Comparison of ENCODE assay signal across 9 cellular contexts in the genomic region with DNA sequence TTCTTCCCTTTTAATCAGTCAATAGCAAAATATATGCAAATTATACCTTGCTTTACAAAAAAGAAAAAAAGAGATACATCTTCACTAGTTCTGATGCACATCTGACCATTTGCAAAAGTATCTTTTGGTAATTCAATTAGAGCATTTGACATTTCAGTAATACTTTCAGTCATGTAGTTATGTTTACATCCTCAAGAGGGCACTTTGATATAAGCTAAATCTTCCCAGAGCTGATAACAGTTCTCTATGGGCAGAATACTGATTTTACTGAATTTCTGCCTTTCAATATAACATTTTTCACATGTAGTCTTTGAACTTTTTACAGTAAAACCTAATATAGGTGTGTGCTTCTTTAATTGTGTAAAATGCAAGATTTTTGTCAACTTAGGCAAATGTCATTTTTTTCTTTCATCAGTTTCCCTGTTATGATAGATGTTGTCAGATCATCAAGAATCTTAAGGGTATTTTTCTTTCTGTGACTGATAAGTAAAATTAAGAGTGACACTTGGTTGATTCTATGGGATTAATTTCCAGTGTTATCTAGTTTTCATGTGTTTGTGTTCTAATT.
DNase-seq lines count a peak whose midpoint lies in the region; ATAC-seq, FAIRE-seq and TF ChIP-seq lines count a peak whose summit lies in the region.
"Had no signal": no experiment of that assay in that cellular context is flagged by ENCODE, and none has a peak within 500 bp of the region (broad histone marks: within the 10 kb centered on the region; RNA-seq: fewer than 3 reads in every experiment).

No MANE protein-coding gene starts in this region.

- FAIRE-seq in frontal cortex (lab: Jason Lieb, UNC): peak; percentile 96

- H3K36me3 Mint-ChIP-seq in activated CD4-positive, alpha-beta T cell treated with anti-CD3 and anti-CD28 coated beads, Interleukin-2, amount 10 ng/mL, durations not matched to agents 24 days and 14 days (ENCODE audit: low read depth): no peaks in the 10 kb centered on the region

- DNase-seq in ELR (ENCODE audit: low read depth): peak; percentile 40
- peak; percentile 72 for DNase-seq in SK-MEL-5 (ENCODE audit: low read depth, low spot score)
- peak; percentile 13 to 31 for DNase-seq in frontal cortex (ENCODE audit: low spot score in 2 of 2)
- DNase-seq in tibial nerve (ENCODE audit: low spot score in 2 of 2): no peak
- no peak for DNase-seq in activated CD4-positive, alpha-beta T cell treated with anti-CD3 and anti-CD28 coated beads, Interleukin-2, amount 10 ng/mL, durations not matched to agents 24 days and 14 days
- no peak for DNase-seq in ovary

- TF ChIP-seq EP300 in tibial nerve (IDR thresholded peaks at IDR 0.05) (no peak), ovary (IDR thresholded peaks at IDR 0.05) (no peak)

- H3K27ac ChIP-seq in tibial nerve (no peak overlapping the region), ovary (no peak overlapping the region)
- H3K27ac ChIP-seq: SJSA1 had no signal

- H3K4me1 Mint-ChIP-seq in activated CD4-positive, alpha-beta T cell treated with anti-CD3 and anti-CD28 coated beads, Interleukin-2, amount 10 ng/mL, durations not matched to agents 24 days and 14 days: no peaks in the 10 kb centered on the region

- no peak overlapping the region for H3K4me3 Mint-ChIP-seq in activated CD4-positive, alpha-beta T cell treated with anti-CD3 and anti-CD28 coated beads, Interleukin-2, amount 10 ng/mL, durations not matched to agents 24 days and 14 days

- no peaks in the 10 kb centered on the region for H3K9me3 ChIP-seq in tibial nerve
- no peaks in the 10 kb centered on the region for H3K9me3 ChIP-seq in ovary
- H3K9me3 ChIP-seq: SJSA1 had no signal

- H3K27me3 Mint-ChIP-seq in activated CD4-positive, alpha-beta T cell treated with anti-CD3 and anti-CD28 coated beads, Interleukin-2, amount 10 ng/mL, durations not matched to agents 24 days and 14 days: no peaks in the 10 kb centered on the region

- H3K36me3 ChIP-seq in tibial nerve (no peaks in the 10 kb centered on the region), ovary (no peaks in the 10 kb centered on the region)
- H3K36me3 ChIP-seq: SJSA1 had no signal

- no peak overlapping the region for H3K27ac Mint-ChIP-seq in activated CD4-positive, alpha-beta T cell treated with anti-CD3 and anti-CD28 coated beads, Interleukin-2, amount 10 ng/mL, durations not matched to agents 24 days and 14 days

- H3K27me3 ChIP-seq in tibial nerve (no peaks in the 10 kb centered on the region), ovary (no peaks in the 10 kb centered on the region)
- H3K27me3 ChIP-seq: SJSA1 had no signal

- H3K4me3 ChIP-seq in tibial nerve (no peak overlapping the region), ovary (no peak overlapping the region)
- H3K4me3 ChIP-seq: SJSA1 had no signal

- H3K4me1 ChIP-seq in tibial nerve: no peaks in the 10 kb centered on the region
- H3K4me1 ChIP-seq in ovary (ENCODE audit: insufficient read depth): no peaks in the 10 kb centered on the region
- H3K4me1 ChIP-seq: SJSA1 had no signal

- ATAC-seq in GM21723 (IDR thresholded peaks at IDR 0.05; ENCODE audit: unreplicated experiment): peak; percentile 79

- intact Hi-C loops in activated CD4-positive, alpha-beta T cell treated with anti-CD3 and anti-CD28 coated beads, Interleukin-2, amount 10 ng/mL, durations not matched to agents 24 days and 14 days (cut with micrococcal nuclease): loop anchor here (2.0 to 10.0 kb wide), 2 partner anchors 64 to 578 kb away; no protein-coding TSS in a partner anchor
- intact Hi-C loops in ovary (cut with DNase I): no loop called here

- TF ChIP-seq POLR2A in tibial nerve (IDR thresholded peaks at IDR 0.05) (no peak), ovary (IDR thresholded peaks at IDR 0.05) (no peak)

- H3K9me3 Mint-ChIP-seq in activated CD4-positive, alpha-beta T cell treated with anti-CD3 and anti-CD28 coated beads, Interleukin-2, amount 10 ng/mL, durations not matched to agents 24 days and 14 days: no peaks in the 10 kb centered on the region

- in situ Hi-C loops in SK-MEL-5 (cut with HindIII; ENCODE audit: low pct_unique_long_range_greater_than_20kb, low sequenced_read_pairs): loop anchor here (25.0 kb wide), 1 partner anchor 572 kb away; no protein-coding TSS in a partner anchor

- peak; percentile 64 for TF ChIP-seq CTCF in LNCAP (IDR thresholded peaks at IDR 0.05)
- TF ChIP-seq CTCF in tibial nerve (IDR thresholded peaks at IDR 0.05): peak; percentile 21 to 49 (median 40)
- no peak for TF ChIP-seq CTCF in ovary (IDR thresholded peaks at IDR 0.05)

Comparison
In these comparisons a context has a peak if more than half of its experiments do, and no peak if none do; other contexts are left out.
1. DNase-seq: peak in ELR (single experiment), SK-MEL-5 (single experiment) and frontal cortex (2 of 2); none in tibial nerve (0 of 2), activated CD4-positive, alpha-beta T cell treated with anti-CD3 and anti-CD28 coated beads, Interleukin-2, amount 10 ng/mL, durations not matched to agents 24 days and 14 days (single experiment) and ovary (0 of 5).
2. CTCF ChIP-seq: peak in LNCAP (single experiment) and tibial nerve (5 of 5); none in ovary (0 of 3).